ENCODE assay signal across 7 cellular contexts in the genomic region with DNA sequence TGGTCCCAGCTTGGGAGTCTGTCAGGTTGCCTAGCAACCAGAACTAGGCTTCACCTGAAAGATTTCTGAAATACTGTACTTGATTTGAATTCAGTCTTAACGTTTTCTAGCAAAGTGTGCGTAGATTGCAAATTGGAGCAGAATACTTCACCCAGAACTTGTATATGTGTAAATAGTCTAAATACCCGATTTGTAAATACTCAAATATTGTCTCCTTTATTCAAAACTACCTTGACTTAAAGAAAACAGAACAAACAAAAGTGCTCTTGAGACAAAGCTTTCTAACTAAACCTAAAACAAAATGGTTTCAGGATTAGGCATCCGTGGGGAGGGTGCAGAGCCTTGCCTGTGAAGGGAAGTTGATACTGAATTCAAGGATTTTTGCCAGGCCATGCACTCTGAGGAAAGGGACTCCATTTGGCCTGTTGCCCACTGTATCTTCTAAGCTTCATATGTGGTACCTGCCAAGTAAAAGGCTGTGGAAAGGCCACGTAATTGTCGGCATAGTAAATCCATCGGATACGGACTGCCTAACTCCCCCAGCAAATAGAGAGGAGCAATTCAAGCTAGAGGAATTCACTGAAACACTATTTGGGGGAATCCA. TPM values are rescaled to one million over a fixed set of nuclear protein-coding genes. Genes with fewer than 3 reads are reported as not detected.
DNase-seq lines count a peak whose midpoint lies in the region; ATAC-seq, FAIRE-seq and TF ChIP-seq lines count a peak whose summit lies in the region.

No MANE protein-coding gene starts in this region.

- no peaks in the 10 kb centered on the region for H3K27me3 ChIP-seq in bronchial epithelial cell (ENCODE audit: control insufficient read depth, insufficient read depth, low read length)
- no peaks in the 10 kb centered on the region for H3K27me3 ChIP-seq in mucosa of stomach (ENCODE audit: control insufficient read depth, insufficient read depth, low read length)

- no peak for TF ChIP-seq CTCF in bronchial epithelial cell (IDR thresholded peaks at IDR 0.05; ENCODE audit: insufficient read depth, low read length, severe bottlenecking)

- FAIRE-seq in GM12892 (lab: Jason Lieb, UNC) (peak; percentile 24), bronchial epithelial cell (lab: Jason Lieb, UNC) (no peak)

- peaks cover 1% of the 10 kb centered on the region for H3K36me3 ChIP-seq in bronchial epithelial cell (ENCODE audit: control insufficient read depth, insufficient read depth, low read length)
- H3K36me3 ChIP-seq in mucosa of stomach (ENCODE audit: control insufficient read depth, insufficient read depth, low read length), result no peaks in the 10 kb centered on the region

- H3K4me1 ChIP-seq in mucosa of stomach (ENCODE audit: control insufficient read depth, insufficient read depth, low read length), result peaks cover 29% of the 10 kb centered on the region

- DNase-seq in GM12892 (ENCODE audit: insufficient read length), result no peak
- peak; percentile 72 for DNase-seq in NCI-H2196 treated with DMSO at 0.1 percent for 48 hours (lab: John Stamatoyannopoulos, UW; ENCODE audit: unreplicated experiment)
- DNase-seq in bronchial epithelial cell (ENCODE audit: low read depth), result no peak
- no peak for DNase-seq in OCI-M1 (lab: John Stamatoyannopoulos, UW)
- no peak for DNase-seq in SIG-M5 treated with dmso at 0.1 percent for 504 hours (lab: John Stamatoyannopoulos, UW; ENCODE audit: unreplicated experiment)

- no peak for TF ChIP-seq POLR2A in GM12892 (IDR thresholded peaks at IDR 0.05; ENCODE audit: low read depth, low read length)

- peak overlapping the region; percentile 1 for H3K9ac ChIP-seq in mucosa of stomach (ENCODE audit: low read length)

- no peak for ATAC-seq in GM21367 (IDR thresholded peaks at IDR 0.05; ENCODE audit: unreplicated experiment)

- H3K9me3 ChIP-seq in mucosa of stomach (ENCODE audit: control insufficient read depth, low read length), result no peaks in the 10 kb centered on the region

- peak overlapping the region; percentile 28 for H3K4me3 ChIP-seq in bronchial epithelial cell (ENCODE audit: low read depth, low read length)
- H3K4me3 ChIP-seq in mucosa of stomach (ENCODE audit: low read length), result peak overlapping the region; percentile 3

RNA-seq across cellular contexts. Expression of a gene that starts 0.7 kb away (rescaled TPM):
- polyA plus RNA-seq in GM12892 (2012; ENCODE audit: missing spikeins), result 68.2 TPM
- 48.3 and 55.5 TPM in 2 replicates for total RNA-seq in bronchial epithelial cell
